In genomic region chr22:28882545-28882877, GRCh38 we compare ENCODE assay signal across 8 cellular contexts. TPM values are rescaled to one million over a fixed set of nuclear protein-coding genes. Genes with fewer than 3 reads are reported as not detected.
DNase-seq lines count a peak whose midpoint lies in the region; ATAC-seq lines count a peak whose summit lies in the region.

No MANE protein-coding gene starts in this region.

- peak overlapping the region; percentile 73 to 86 (median 77) for H3K4me3 ChIP-seq in skeletal muscle tissue (ENCODE audit: low read length in 3 of 3)

- H3K36me3 ChIP-seq in skeletal muscle tissue (ENCODE audit: control insufficient read depth in 3 of 3, insufficient read depth in 3 of 3, low read length in 3 of 3): no peaks in the 10 kb centered on the region

- intact Hi-C loops in left ventricle myocardium superior (cut with micrococcal nuclease): no loop called here

- peak; percentile 14 for DNase-seq in stimulated activated CD4-positive, alpha-beta T cell treated with anti-CD3 and anti-CD28 coated beads, Interleukin-1b, Interleukin-23, amount 100 ng/mL, for 48 hours
- no peak for DNase-seq in stimulated activated CD4-positive, alpha-beta T cell treated with anti-CD3 and anti-CD28 coated beads, Interleukin-12 subunit alpha, Interleukin-12 subunit beta, amount 100 ng/mL, for 4 hours
- no peak for DNase-seq in activated T-cell treated with anti-CD3 and anti-CD28 coated beads, Interleukin-2, amount 50 U/mL, for 24 hours
- DNase-seq in left ventricle myocardium superior: no peak

- no peaks in the 10 kb centered on the region for H3K27me3 ChIP-seq in skeletal muscle tissue (ENCODE audit: control insufficient read depth in 3 of 3, insufficient read depth in 3 of 3, low read length in 3 of 3)

- H3K27me3 Mint-ChIP-seq in activated T-cell treated with anti-CD3 and anti-CD28 coated beads, Interleukin-2, amount 50 U/mL, for 24 hours: peaks cover 44% of the 10 kb centered on the region

- peak overlapping the region; percentile 45 to 76 (median 54) for H3K9ac ChIP-seq in skeletal muscle tissue (ENCODE audit: low read depth in 1 of 3, low read length in 3 of 3)

- H3K9me3 ChIP-seq in skeletal muscle tissue (ENCODE audit: control insufficient read depth in 3 of 3, low read length in 3 of 3): no peaks in the 10 kb centered on the region

- no peaks in the 10 kb centered on the region for H3K36me3 Mint-ChIP-seq in activated T-cell treated with anti-CD3 and anti-CD28 coated beads, Interleukin-2, amount 50 U/mL, for 24 hours (ENCODE audit: low read depth)

- peak overlapping the region; percentile 77 for H3K4me3 Mint-ChIP-seq in activated T-cell treated with anti-CD3 and anti-CD28 coated beads, Interleukin-2, amount 50 U/mL, for 24 hours

- peak; percentile 31 for ATAC-seq in left ventricle myocardium superior
- no peak for ATAC-seq in GM21825 (IDR thresholded peaks at IDR 0.05; ENCODE audit: unreplicated experiment)
- no peak for ATAC-seq in HG03108 (IDR thresholded peaks at IDR 0.05; ENCODE audit: unreplicated experiment)
- ATAC-seq in HG02763 (IDR thresholded peaks at IDR 0.05; ENCODE audit: unreplicated experiment): no peak

- no peaks in the 10 kb centered on the region for H3K9me3 Mint-ChIP-seq in activated T-cell treated with anti-CD3 and anti-CD28 coated beads, Interleukin-2, amount 50 U/mL, for 24 hours

- peaks cover 19% of the 10 kb centered on the region for H3K4me1 Mint-ChIP-seq in activated T-cell treated with anti-CD3 and anti-CD28 coated beads, Interleukin-2, amount 50 U/mL, for 24 hours (ENCODE audit: low read depth)

- H3K27ac Mint-ChIP-seq in activated T-cell treated with anti-CD3 and anti-CD28 coated beads, Interleukin-2, amount 50 U/mL, for 24 hours: peak overlapping the region; percentile 77

- peak overlapping the region; percentile 11 for H3K27ac ChIP-seq in skeletal muscle tissue (ENCODE audit: low read depth, low read length)

- H3K4me1 ChIP-seq in skeletal muscle tissue (ENCODE audit: control insufficient read depth in 3 of 3, insufficient read depth in 3 of 3, low read length in 3 of 3): peaks cover 15 to 22% (median 22%) of the 10 kb centered on the region in 3 donors

RNA-seq across cellular contexts. Expression of gene ZNRF3, which starts 0.9 kb away (rescaled TPM):
- total RNA-seq in left ventricle myocardium superior (6.9 TPM), skeletal muscle tissue (7.3 TPM)
